Comparison of ENCODE assay signal across 12 cellular contexts in genomic region chr7:18429547-18429946, GRCh38.
DNase-seq lines count a peak whose midpoint lies in the region; ATAC-seq and TF ChIP-seq lines count a peak whose summit lies in the region.
"Had no signal": no experiment of that assay in that cellular context is flagged by ENCODE, and none has a peak within 500 bp of the region (broad histone marks: within the 10 kb centered on the region; RNA-seq: fewer than 3 reads in every experiment).

No MANE protein-coding gene starts in this region.

- H2BK20ac ChIP-seq in IMR-90 (ENCODE audit: low read depth, low read length): peak overlapping the region; percentile 87

- H2AK9ac ChIP-seq in IMR-90 (replicated peaks; ENCODE audit: low read depth, low read length, poor library complexity): no peak overlapping the region

- no peak overlapping the region for H2AFZ ChIP-seq in IMR-90 (replicated peaks; ENCODE audit: low read length, poor library complexity)

- H3K27me3 ChIP-seq in IMR-90 (ENCODE audit: control insufficient read depth, insufficient read depth, low read length) (no peaks in the 10 kb centered on the region), HAP-1 (ENCODE audit: low read depth) (no peaks in the 10 kb centered on the region)

- peak overlapping the region; percentile 91; the same call in 1 of the 2 replicates for H3K18ac ChIP-seq in IMR-90 (ENCODE audit: low read depth, low read length)

- H4K8ac ChIP-seq in IMR-90 (ENCODE audit: low read depth in 2 of 2, low read length in 2 of 2): peak overlapping the region; percentile 74 to 75; a peak in 3 of 4 replicates

- peaks cover 6% of the 10 kb centered on the region; the same call in 1 of the 2 replicates for H3K9me1 ChIP-seq in IMR-90 (ENCODE audit: insufficient read depth, low read length)

- no peak overlapping the region for H3K4me3 ChIP-seq in IMR-90 (ENCODE audit: insufficient read depth, low read depth, low read length)
- no peak overlapping the region for H3K4me3 ChIP-seq in astrocyte of the spinal cord (ENCODE audit: low read depth, low read length)
- no peak overlapping the region for H3K4me3 ChIP-seq in HAP-1

- POLR2A ChIA-PET in IMR-90 (lab: Charles Lee; ENCODE audit: unreplicated experiment): no interaction called here

- peak overlapping the region; percentile 81 for H2BK120ac ChIP-seq in IMR-90 (ENCODE audit: low read depth, low read length)

- H2AK5ac ChIP-seq in IMR-90 (ENCODE audit: low read depth, low read length): 0 out of 2 replicates have a peak overlapping the region, but pooled peaks have one; percentile 48

- peak overlapping the region; percentile 84; the same call in 1 of the 2 replicates for H3K23ac ChIP-seq in IMR-90 (ENCODE audit: low read depth, low read length)

- peak overlapping the region; percentile 92; the same call in 2 of the 3 replicates for H2BK15ac ChIP-seq in IMR-90 (ENCODE audit: low read depth, low read length)

- no peaks in the 10 kb centered on the region for H3K9me3 ChIP-seq in IMR-90 (ENCODE audit: control insufficient read depth, insufficient read depth, low read length)
- H3K9me3 ChIP-seq in HAP-1: no peaks in the 10 kb centered on the region

- dilution Hi-C loops in IMR-90 (cut with HindIII; ENCODE audit: low sequenced_read_pairs, unreplicated experiment): no loop called here

- TF ChIP-seq CTCF in IMR-90 (conservative IDR thresholded peaks at IDR 0.05; ENCODE audit: low read depth, low read length) (no peak), astrocyte of the spinal cord (IDR thresholded peaks at IDR 0.05; ENCODE audit: low read depth, low read length) (no peak), omental fat pad (IDR thresholded peaks at IDR 0.05) (no peak)

- CTCF ChIA-PET in IMR-90 (lab: Yijun Ruan, JAX): no interaction called here

- peak overlapping the region; percentile 98 for H2BK5ac ChIP-seq in IMR-90 (ENCODE audit: low read depth, low read length, poor library complexity, severe bottlenecking)

- no CpG with 5 or more reads among the region's 3 CpGs for WGBS in IMR-90 (ENCODE audit: extremely low coverage in 2 of 2, insufficient read length in 1 of 2), 2 experiments

- peak overlapping the region; percentile 37 for H4K91ac ChIP-seq in IMR-90 (ENCODE audit: insufficient read depth, low read depth, low read length)

- TF ChIP-seq POLR2A in IMR-90 (IDR thresholded peaks at IDR 0.05; ENCODE audit: low read depth, low read length): no peak

- no peaks in the 10 kb centered on the region for H3K79me1 ChIP-seq in IMR-90 (ENCODE audit: low read depth in 1 of 2, low read length in 2 of 2)

- in situ Hi-C loops in IMR-90 (cut with MboI; ENCODE audit: low sequenced_read_pairs) (no loop called here), astrocyte of the spinal cord (cut with HindIII; ENCODE audit: low sequenced_read_pairs) (no loop called here), HAP-1 (cut with MboI; ENCODE audit: low sequenced_read_pairs) (no loop called here)

- ATAC-seq in IMR-90 (ENCODE audit: low read depth) (peak; percentile 85), omental fat pad (ENCODE audit: low FRiP score) (no peak), GM21528 (IDR thresholded peaks at IDR 0.05; ENCODE audit: low FRiP score, unreplicated experiment) (no peak)
- ATAC-seq: left ventricle myocardium superior had no signal

- no TSS peak for BruUV-seq in IMR-90 (replicated peaks; lab: Mats Ljungman, UMichigan)

- no peak overlapping the region for H3K9ac ChIP-seq in IMR-90 (ENCODE audit: low read depth, low read length)

- H3K36me3 ChIP-seq in IMR-90 (ENCODE audit: control insufficient read depth, insufficient read depth, low read length) (no peaks in the 10 kb centered on the region), HAP-1 (replicated peaks) (no peaks in the 10 kb centered on the region)

- TF ChIP-seq RAD21 in IMR-90 (IDR thresholded peaks at IDR 0.05; ENCODE audit: low read length): no peak

- 0 out of 2 replicates have a peak overlapping the region, but pooled peaks have one; percentile 17 for H3K56ac ChIP-seq in IMR-90 (ENCODE audit: extremely low read depth, insufficient read depth, low read length)

- peak overlapping the region; percentile 68; the same call in 1 of the 2 replicates for H3K4ac ChIP-seq in IMR-90 (ENCODE audit: low read depth, low read length)

- peaks cover 13% of the 10 kb centered on the region for H3K4me1 ChIP-seq in IMR-90 (ENCODE audit: control insufficient read depth, insufficient read depth, low read length)
- peaks cover 47% of the 10 kb centered on the region for H3K4me1 ChIP-seq in HAP-1

- H4K5ac ChIP-seq in IMR-90 (ENCODE audit: low read depth, low read length): peak overlapping the region; percentile 51; the same call in 1 of the 2 replicates

- peak overlapping the region; percentile 72; the same call in 1 of the 2 replicates for H3K4me2 ChIP-seq in IMR-90 (ENCODE audit: low read depth, low read length)

- intact Hi-C loops in IMR-90 (cut with micrococcal nuclease): no loop called here

- DNase-seq in AG08395 (ENCODE audit: low spot score) (peak; percentile 44), IMR-90 (peak; percentile 70), astrocyte of the spinal cord (ENCODE audit: low read depth, low spot score) (peak; percentile 64), glomerular visceral epithelial cell (ENCODE audit: extremely low spot score) (peak; percentile 11), omental fat pad (ENCODE audit: low spot score) (no peak), NCI-H1092 treated with DMSO at 0.1 percent for 48 hours (lab: John Stamatoyannopoulos, UW) (no peak), HAP-1 (ENCODE audit: low spot score in 2 of 2) (no peak)
- DNase-seq: cerebellar nuclear complex, left ventricle myocardium superior, naive B cell, Right ventricle myocardium superior had no signal

- no peaks in the 10 kb centered on the region for H4K20me1 ChIP-seq in IMR-90 (ENCODE audit: insufficient read depth, low read length)

- peak overlapping the region; percentile 64; the same call in 1 of the 2 replicates for H3K14ac ChIP-seq in IMR-90 (replicated peaks; ENCODE audit: low read depth, low read length)

- peak overlapping the region; percentile 23; the same call in 1 of the 2 replicates for H3K27ac ChIP-seq in IMR-90 (ENCODE audit: insufficient read depth, low read length)

TF ChIP-seq in IMR-90, 13 proteins besides CTCF, POLR2A, EP300 and RAD21:
- TF ChIP-seq BHLHE40 (IDR thresholded peaks at IDR 0.05; ENCODE audit: low read depth, low read length) (no peak), SMC3 (IDR thresholded peaks at IDR 0.05; ENCODE audit: low read depth, low read length) (no peak), NFE2L2 (IDR thresholded peaks at IDR 0.05; ENCODE audit: low read depth, low read length) (no peak), RFX5 (IDR thresholded peaks at IDR 0.05; ENCODE audit: low read depth, low read length) (no peak), CEBPB (IDR thresholded peaks at IDR 0.05; ENCODE audit: low read depth, low read length) (no peak), FOS (IDR thresholded peaks at IDR 0.05; ENCODE audit: low read depth, low read length) (no peak), CHD1 (IDR thresholded peaks at IDR 0.05; ENCODE audit: low read depth, low read length) (no peak), USF2 (IDR thresholded peaks at IDR 0.05; ENCODE audit: low read depth, low read length) (no peak), MXI1 (IDR thresholded peaks at IDR 0.05; ENCODE audit: borderline replicate concordance, low read depth, low read length) (no peak), MAZ (IDR thresholded peaks at IDR 0.05; ENCODE audit: borderline replicate concordance, low read depth, low read length) (no peak), RCOR1 (IDR thresholded peaks at IDR 0.05; ENCODE audit: insufficient replicate concordance, low read length) (no peak), MAFK (IDR thresholded peaks at IDR 0.05; ENCODE audit: low read depth, low read length) (no peak)
- TF ChIP-seq, protein P1, sequence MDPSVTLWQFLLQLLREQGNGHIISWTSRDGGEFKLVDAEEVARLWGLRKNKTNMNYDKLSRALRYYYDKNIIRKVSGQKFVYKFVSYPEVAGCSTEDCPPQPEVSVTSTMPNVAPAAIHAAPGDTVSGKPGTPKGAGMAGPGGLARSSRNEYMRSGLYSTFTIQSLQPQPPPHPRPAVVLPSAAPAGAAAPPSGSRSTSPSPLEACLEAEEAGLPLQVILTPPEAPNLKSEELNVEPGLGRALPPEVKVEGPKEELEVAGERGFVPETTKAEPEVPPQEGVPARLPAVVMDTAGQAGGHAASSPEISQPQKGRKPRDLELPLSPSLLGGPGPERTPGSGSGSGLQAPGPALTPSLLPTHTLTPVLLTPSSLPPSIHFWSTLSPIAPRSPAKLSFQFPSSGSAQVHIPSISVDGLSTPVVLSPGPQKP (IDR thresholded peaks at IDR 0.05; ENCODE audit: borderline replicate concordance, low read depth, low read length): no peak

Comparison
In these comparisons a context has a peak if more than half of its experiments do, and no peak if none do; other contexts are left out.
1. DNase-seq: peak in AG08395 (single experiment), IMR-90 (single experiment), astrocyte of the spinal cord (single experiment) and glomerular visceral epithelial cell (single experiment); none in omental fat pad (single experiment), NCI-H1092 treated with DMSO at 0.1 percent for 48 hours (single experiment) and HAP-1 (0 of 2).